In the genomic region with DNA sequence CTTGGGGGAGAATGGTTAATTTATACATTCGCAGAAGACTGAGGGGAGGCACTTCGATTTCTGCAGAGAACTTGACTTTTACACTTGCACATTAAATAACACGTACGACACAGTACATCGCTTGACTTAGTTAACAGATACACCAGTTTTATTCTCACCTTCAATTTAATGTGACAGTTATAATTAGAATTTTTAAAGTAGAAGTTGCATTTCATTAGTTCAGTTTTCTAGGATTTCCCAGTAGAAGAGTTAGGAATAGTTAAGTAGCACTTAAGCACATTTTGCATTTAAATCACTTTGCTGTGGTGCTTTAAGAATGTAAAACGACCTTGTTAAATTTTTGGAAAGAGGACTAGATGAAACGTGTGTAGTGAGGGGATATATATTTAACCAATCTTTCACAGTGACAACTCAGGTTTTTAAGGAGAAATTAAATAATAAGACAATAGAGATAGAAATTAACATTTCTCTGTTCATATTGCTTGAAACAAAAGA, we compare ENCODE assay signal across 9 cellular contexts. TPM values are rescaled to one million over a fixed set of nuclear protein-coding genes. Genes with fewer than 3 reads are reported as not detected.
DNase-seq lines count a peak whose midpoint lies in the region; ATAC-seq and TF ChIP-seq lines count a peak whose summit lies in the region.
"Had no signal": no experiment of that assay in that cellular context is flagged by ENCODE, and none has a peak within 500 bp of the region (broad histone marks: within the 10 kb centered on the region; RNA-seq: fewer than 3 reads in every experiment).

No MANE protein-coding gene starts in this region.

- no peaks in the 10 kb centered on the region for H3K27me3 Mint-ChIP-seq in Caco-2 (ENCODE audit: insufficient read depth, unreplicated experiment)
- peaks cover 13% of the 10 kb centered on the region for H3K27me3 Mint-ChIP-seq in activated CD8-positive, alpha-beta T cell treated with anti-CD3 and anti-CD28 coated beads, Interleukin-2, amount 10 ng/mL, durations not matched to agents 7 days and 5 days (ENCODE audit: low read depth)

- peak overlapping the region; percentile 67 for H3K27ac Mint-ChIP-seq in Caco-2 (ENCODE audit: unreplicated experiment)
- H3K27ac Mint-ChIP-seq in activated CD8-positive, alpha-beta T cell treated with anti-CD3 and anti-CD28 coated beads, Interleukin-2, amount 10 ng/mL, durations not matched to agents 7 days and 5 days = no peak overlapping the region

- ATAC-seq in activated CD8-positive, alpha-beta T cell treated with anti-CD3 and anti-CD28 coated beads, Interleukin-2, amount 10 ng/mL, durations not matched to agents 7 days and 5 days = no peak
- no peak for ATAC-seq in HG03521 (IDR thresholded peaks at IDR 0.05; ENCODE audit: unreplicated experiment)

- no TSS peak for BruUV-seq in Caco-2 (replicated peaks; lab: Mats Ljungman, UMichigan)

- H3K4me3 ChIP-seq in Caco-2 (ENCODE audit: low read depth, low read length) = peak overlapping the region; percentile 84
- peak overlapping the region; percentile 56 for H3K4me3 ChIP-seq in mesodermal cell (ENCODE audit: extremely low read depth, insufficient read depth, low read length, poor library complexity, severe bottlenecking)
- peak overlapping the region in 1 of 2 donors; percentile 97 for H3K4me3 ChIP-seq in ascending aorta

- no peaks in the 10 kb centered on the region for H3K9me3 ChIP-seq in Caco-2
- H3K9me3 ChIP-seq in mesodermal cell (ENCODE audit: control insufficient read depth, low read length) = no peaks in the 10 kb centered on the region
- no peaks in the 10 kb centered on the region for H3K9me3 ChIP-seq in ascending aorta

- H3K27ac ChIP-seq in 22Rv1 (peak overlapping the region; percentile 95), mesodermal cell (ENCODE audit: low read depth, low read length, severe bottlenecking) (no peak overlapping the region), ascending aorta (no peak overlapping the region)

- WGBS in mesodermal cell (ENCODE audit: insufficient coverage in 2 of 2), 2 experiments = no CpG with 5 or more reads among the region's 7 CpGs

- peaks cover 9% of the 10 kb centered on the region; the same call in 1 of the 2 replicates for H3K4me1 ChIP-seq in Caco-2
- H3K4me1 ChIP-seq in mesodermal cell (ENCODE audit: control insufficient read depth, insufficient read depth, low read length, poor library complexity, severe bottlenecking) = no peaks in the 10 kb centered on the region
- H3K4me1 ChIP-seq in ascending aorta = peaks cover 9 to 11% of the 10 kb centered on the region in 2 donors

- no peaks in the 10 kb centered on the region for H3K9me3 Mint-ChIP-seq in Caco-2 (ENCODE audit: unreplicated experiment)
- H3K9me3 Mint-ChIP-seq in activated CD8-positive, alpha-beta T cell treated with anti-CD3 and anti-CD28 coated beads, Interleukin-2, amount 10 ng/mL, durations not matched to agents 7 days and 5 days (ENCODE audit: insufficient read depth) = no peaks in the 10 kb centered on the region

- peak overlapping the region; percentile 82 for H3K4me3 Mint-ChIP-seq in Caco-2 (ENCODE audit: unreplicated experiment)
- peak overlapping the region; percentile 74 for H3K4me3 Mint-ChIP-seq in activated CD8-positive, alpha-beta T cell treated with anti-CD3 and anti-CD28 coated beads, Interleukin-2, amount 10 ng/mL, durations not matched to agents 7 days and 5 days

- H3K36me3 Mint-ChIP-seq in Caco-2 (ENCODE audit: insufficient read depth, unreplicated experiment) = no peaks in the 10 kb centered on the region
- no peaks in the 10 kb centered on the region for H3K36me3 Mint-ChIP-seq in activated CD8-positive, alpha-beta T cell treated with anti-CD3 and anti-CD28 coated beads, Interleukin-2, amount 10 ng/mL, durations not matched to agents 7 days and 5 days (ENCODE audit: low read depth)

- H3K27me3 ChIP-seq in Caco-2 (replicated peaks; ENCODE audit: control insufficient read depth, insufficient read depth, low read length) (no peaks in the 10 kb centered on the region), ascending aorta (no peaks in the 10 kb centered on the region)

- TF ChIP-seq CTCF in 22Rv1 (IDR thresholded peaks at IDR 0.05) (no peak), Caco-2 (IDR thresholded peaks at IDR 0.05; ENCODE audit: insufficient read depth in 1 of 2, low read depth in 1 of 2, low read length in 1 of 2, severe bottlenecking in 1 of 2, unreplicated experiment in 1 of 2) (no peak), ascending aorta (IDR thresholded peaks at IDR 0.05) (no peak)

- H3K36me3 ChIP-seq in Caco-2 (ENCODE audit: control insufficient read depth, insufficient read depth, low read length) (no peaks in the 10 kb centered on the region; the same call in 1 of the 2 replicates), mesodermal cell (ENCODE audit: control insufficient read depth, insufficient read depth, low read length) (no peaks in the 10 kb centered on the region), ascending aorta (no peaks in the 10 kb centered on the region)

- CTCF ChIA-PET in Caco-2 (lab: Charles Lee) = no interaction called here
- CTCF ChIA-PET in activated CD8-positive, alpha-beta T cell treated with anti-CD3 and anti-CD28 coated beads, Interleukin-2, amount 10 ng/mL, durations not matched to agents 7 days and 5 days (lab: Charles Lee) = interaction anchor here (0.8 to 1.2 kb wide), 2 partner anchors 83 to 199 kb away, joined by 3 to 5 read pairs; no protein-coding TSS in a partner anchor

- no peak for DNase-seq in Caco-2
- DNase-seq in activated CD8-positive, alpha-beta T cell treated with anti-CD3 and anti-CD28 coated beads, Interleukin-2, amount 10 ng/mL, durations not matched to agents 7 days and 5 days = no peak
- DNase-seq in NCI-H1417 (lab: John Stamatoyannopoulos, UW) = no peak
- no peak for DNase-seq in ascending aorta (ENCODE audit: low spot score in 2 of 2)
- no peak for DNase-seq in stimulated activated CD8-positive, alpha-beta memory T cell treated with anti-CD3 and anti-CD28 coated beads, Interleukin-4, amount 100 ng/mL, for 48 hours
- DNase-seq: activated CD4-positive, CD25-positive, alpha-beta regulatory T cell had no signal

- peaks cover 6% of the 10 kb centered on the region for H3K4me1 Mint-ChIP-seq in Caco-2 (ENCODE audit: low read depth, unreplicated experiment)
- peaks cover 20% of the 10 kb centered on the region for H3K4me1 Mint-ChIP-seq in activated CD8-positive, alpha-beta T cell treated with anti-CD3 and anti-CD28 coated beads, Interleukin-2, amount 10 ng/mL, durations not matched to agents 7 days and 5 days (ENCODE audit: low read depth)

- POLR2A ChIA-PET in Caco-2 (lab: Charles Lee) = no interaction called here
- POLR2A ChIA-PET in activated CD8-positive, alpha-beta T cell treated with anti-CD3 and anti-CD28 coated beads, Interleukin-2, amount 10 ng/mL, durations not matched to agents 7 days and 5 days (lab: Charles Lee) = no interaction called here

- intact Hi-C loops in Caco-2 (cut with micrococcal nuclease; ENCODE audit: unreplicated experiment) (no loop called here), ascending aorta (cut with DNase I) (loop anchor here (10.0 kb wide), 1 partner anchor 378 kb away; the partner anchor contains the start of gene SOBP)

RNA-seq across cellular contexts. Expression of gene BEND3, which starts 1.7 kb away (rescaled TPM):
- total RNA-seq in Caco-2 (2022) (8.3 and 9.0 TPM in 2 replicates), ascending aorta (4.2 TPM)
- total RNA-seq in activated CD8-positive, alpha-beta T cell treated with anti-CD3 and anti-CD28 coated beads, Interleukin-2, amount 10 ng/mL, durations not matched to agents 7 days and 5 days = 1 to 10 TPM; 3.6 to 3.8 TPM
- 3.2 TPM for polyA plus RNA-seq in mesodermal cell (2013, experiment 1 of 2)
- polyA plus RNA-seq in mesodermal cell (2013, experiment 2 of 2) = 3.2 TPM
